ENCODE assay signal across 14 cellular contexts in genomic region chr5:111681791-111682190, GRCh38.
DNase-seq lines count a peak whose midpoint lies in the region; ATAC-seq and TF ChIP-seq lines count a peak whose summit lies in the region.
"Had no signal": no experiment of that assay in that cellular context is flagged by ENCODE, and none has a peak within 500 bp of the region (broad histone marks: within the 10 kb centered on the region; RNA-seq: fewer than 3 reads in every experiment).

No MANE protein-coding gene starts in this region.

- no peaks in the 10 kb centered on the region for H3F3A ChIP-seq in GM23338 (replicated peaks; ENCODE audit: low read depth)

- H3K4me3 ChIP-seq in GM23338 (no peak overlapping the region), astrocyte of the spinal cord (ENCODE audit: low read depth, low read length) (no peak overlapping the region), skin epidermis (no peak overlapping the region)
- H3K4me3 ChIP-seq: cardiac muscle cell, pancreas, Peyer's patch had no signal

- DNase-seq in GM23338 (ENCODE audit: low spot score), result no peak
- peak; percentile 51 for DNase-seq in astrocyte of the spinal cord (ENCODE audit: low read depth, low spot score)
- DNase-seq in left ventricle myocardium superior, result no peak
- no peak for DNase-seq in SKM-1 treated with dmso at 0.1 percent for 144 hours (lab: John Stamatoyannopoulos, UW; ENCODE audit: unreplicated experiment)
- no peak for DNase-seq in cortex of kidney (lab: John Stamatoyannopoulos, UW)
- no peak for DNase-seq in activated T-cell treated with anti-CD3 and anti-CD28 coated beads, Interleukin-2, amount 50 U/mL, for 72 hours
- DNase-seq: activated gamma-delta T cell treated with Interleukin-2 at 50 U/mL for 16 hours; Peyer's patch; stimulated activated CD4-positive, alpha-beta T cell treated with anti-CD3 and anti-CD28 coated beads, Interleukin-2, amount 100 ng/mL, for 24 hours had no signal

- no peaks in the 10 kb centered on the region; the same call in 1 of the 2 replicates for H3K4me1 ChIP-seq in GM23338 (ENCODE audit: insufficient read depth)

- in situ Hi-C loops in astrocyte of the spinal cord (cut with HindIII; ENCODE audit: low sequenced_read_pairs), result no loop called here

- H3K4me2 ChIP-seq in GM23338, result no peak overlapping the region

- intact Hi-C loops in left ventricle myocardium superior (cut with micrococcal nuclease), result no loop called here

- H3K9me2 ChIP-seq in GM23338 (ENCODE audit: insufficient read depth), result peaks cover 5% of the 10 kb centered on the region; the same call in 1 of the 2 replicates

- H3K27ac ChIP-seq in GM23338 (ENCODE audit: low read depth), result no peak overlapping the region
- H3K27ac ChIP-seq in skin epidermis, result peak overlapping the region in 16 of 21 experiments; percentile 11 to 81 (median 67)
- H3K27ac ChIP-seq: cardiac muscle cell had no signal

- H3K36me3 ChIP-seq in GM23338 (ENCODE audit: insufficient read depth), result no peaks in the 10 kb centered on the region
- H3K36me3 ChIP-seq: cardiac muscle cell, pancreas, Peyer's patch had no signal

- no peak overlapping the region for H3K4me3 Mint-ChIP-seq in GM23338
- H3K4me3 Mint-ChIP-seq in activated T-cell treated with anti-CD3 and anti-CD28 coated beads, Interleukin-2, amount 50 U/mL, for 72 hours, result no peak overlapping the region
- H3K4me3 Mint-ChIP-seq: B cell had no signal

- TF ChIP-seq CTCF in GM23338 (conservative IDR thresholded peaks at IDR 0.05; ENCODE audit: low read depth in 2 of 2), result no peak
- TF ChIP-seq CTCF in astrocyte of the spinal cord (IDR thresholded peaks at IDR 0.05; ENCODE audit: low read depth, low read length), result no peak

- H3K9me3 Mint-ChIP-seq in GM23338, result no peaks in the 10 kb centered on the region
- H3K9me3 Mint-ChIP-seq in activated T-cell treated with anti-CD3 and anti-CD28 coated beads, Interleukin-2, amount 50 U/mL, for 72 hours, result no peaks in the 10 kb centered on the region

- no peak overlapping the region for H3K27ac Mint-ChIP-seq in GM23338
- no peak overlapping the region for H3K27ac Mint-ChIP-seq in activated T-cell treated with anti-CD3 and anti-CD28 coated beads, Interleukin-2, amount 50 U/mL, for 72 hours
- H3K27ac Mint-ChIP-seq: B cell had no signal

- no peaks in the 10 kb centered on the region for H3K27me3 ChIP-seq in GM23338 (ENCODE audit: insufficient read depth)
- H3K27me3 ChIP-seq: cardiac muscle cell, pancreas, Peyer's patch had no signal

- no peaks in the 10 kb centered on the region for H3K27me3 Mint-ChIP-seq in GM23338 (ENCODE audit: insufficient read depth, low read depth, poor library complexity)
- no peaks in the 10 kb centered on the region for H3K27me3 Mint-ChIP-seq in activated T-cell treated with anti-CD3 and anti-CD28 coated beads, Interleukin-2, amount 50 U/mL, for 72 hours (ENCODE audit: low read depth)

- H3K79me2 ChIP-seq in GM23338 (replicated peaks; ENCODE audit: insufficient read depth), result no peaks in the 10 kb centered on the region

- peaks cover 14% of the 10 kb centered on the region for H3K4me1 Mint-ChIP-seq in GM23338
- no peaks in the 10 kb centered on the region for H3K4me1 Mint-ChIP-seq in activated T-cell treated with anti-CD3 and anti-CD28 coated beads, Interleukin-2, amount 50 U/mL, for 72 hours (ENCODE audit: low read depth)
- H3K4me1 Mint-ChIP-seq: B cell had no signal

- no peaks in the 10 kb centered on the region for H3K36me3 Mint-ChIP-seq in GM23338 (ENCODE audit: low read depth)
- H3K36me3 Mint-ChIP-seq in activated T-cell treated with anti-CD3 and anti-CD28 coated beads, Interleukin-2, amount 50 U/mL, for 72 hours (ENCODE audit: insufficient read depth in 2 of 2), result no peaks in the 10 kb centered on the region

- peak overlapping the region; percentile 67 for H2AFZ ChIP-seq in GM23338

- ATAC-seq in GM23338 (no peak), left ventricle myocardium superior (peak; percentile 53), HG03097 (IDR thresholded peaks at IDR 0.05; ENCODE audit: low FRiP score, unreplicated experiment) (no peak)
- ATAC-seq in activated T-cell treated with anti-CD3 and anti-CD28 coated beads, Interleukin-2, amount 50 U/mL, for 72 hours (replicated peaks in 1 of 2), result no peak

- no peaks in the 10 kb centered on the region for H4K20me1 ChIP-seq in GM23338 (replicated peaks; ENCODE audit: insufficient read depth)

TF ChIP-seq in GM23338, 12 proteins besides CTCF, POLR2A, EP300 and RAD21 (continues in another document):
- TF ChIP-seq ZNF331 (CRISPR knock-in tag; IDR thresholded peaks at IDR 0.05; ENCODE audit: low read depth), result no peak
- TF ChIP-seq NANOG (IDR thresholded peaks at IDR 0.05; ENCODE audit: borderline replicate concordance), result no peak
- TF ChIP-seq, protein P1, sequence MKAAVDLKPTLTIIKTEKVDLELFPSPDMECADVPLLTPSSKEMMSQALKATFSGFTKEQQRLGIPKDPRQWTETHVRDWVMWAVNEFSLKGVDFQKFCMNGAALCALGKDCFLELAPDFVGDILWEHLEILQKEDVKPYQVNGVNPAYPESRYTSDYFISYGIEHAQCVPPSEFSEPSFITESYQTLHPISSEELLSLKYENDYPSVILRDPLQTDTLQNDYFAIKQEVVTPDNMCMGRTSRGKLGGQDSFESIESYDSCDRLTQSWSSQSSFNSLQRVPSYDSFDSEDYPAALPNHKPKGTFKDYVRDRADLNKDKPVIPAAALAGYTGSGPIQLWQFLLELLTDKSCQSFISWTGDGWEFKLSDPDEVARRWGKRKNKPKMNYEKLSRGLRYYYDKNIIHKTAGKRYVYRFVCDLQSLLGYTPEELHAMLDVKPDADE (IDR thresholded peaks at IDR 0.05), result no peak
- no peak for TF ChIP-seq ZNF114 (CRISPR knock-in tag; IDR thresholded peaks at IDR 0.05)
- TF ChIP-seq STAT1 (IDR thresholded peaks at IDR 0.05; ENCODE audit: unreplicated experiment), result no peak
- TF ChIP-seq, protein P2, sequence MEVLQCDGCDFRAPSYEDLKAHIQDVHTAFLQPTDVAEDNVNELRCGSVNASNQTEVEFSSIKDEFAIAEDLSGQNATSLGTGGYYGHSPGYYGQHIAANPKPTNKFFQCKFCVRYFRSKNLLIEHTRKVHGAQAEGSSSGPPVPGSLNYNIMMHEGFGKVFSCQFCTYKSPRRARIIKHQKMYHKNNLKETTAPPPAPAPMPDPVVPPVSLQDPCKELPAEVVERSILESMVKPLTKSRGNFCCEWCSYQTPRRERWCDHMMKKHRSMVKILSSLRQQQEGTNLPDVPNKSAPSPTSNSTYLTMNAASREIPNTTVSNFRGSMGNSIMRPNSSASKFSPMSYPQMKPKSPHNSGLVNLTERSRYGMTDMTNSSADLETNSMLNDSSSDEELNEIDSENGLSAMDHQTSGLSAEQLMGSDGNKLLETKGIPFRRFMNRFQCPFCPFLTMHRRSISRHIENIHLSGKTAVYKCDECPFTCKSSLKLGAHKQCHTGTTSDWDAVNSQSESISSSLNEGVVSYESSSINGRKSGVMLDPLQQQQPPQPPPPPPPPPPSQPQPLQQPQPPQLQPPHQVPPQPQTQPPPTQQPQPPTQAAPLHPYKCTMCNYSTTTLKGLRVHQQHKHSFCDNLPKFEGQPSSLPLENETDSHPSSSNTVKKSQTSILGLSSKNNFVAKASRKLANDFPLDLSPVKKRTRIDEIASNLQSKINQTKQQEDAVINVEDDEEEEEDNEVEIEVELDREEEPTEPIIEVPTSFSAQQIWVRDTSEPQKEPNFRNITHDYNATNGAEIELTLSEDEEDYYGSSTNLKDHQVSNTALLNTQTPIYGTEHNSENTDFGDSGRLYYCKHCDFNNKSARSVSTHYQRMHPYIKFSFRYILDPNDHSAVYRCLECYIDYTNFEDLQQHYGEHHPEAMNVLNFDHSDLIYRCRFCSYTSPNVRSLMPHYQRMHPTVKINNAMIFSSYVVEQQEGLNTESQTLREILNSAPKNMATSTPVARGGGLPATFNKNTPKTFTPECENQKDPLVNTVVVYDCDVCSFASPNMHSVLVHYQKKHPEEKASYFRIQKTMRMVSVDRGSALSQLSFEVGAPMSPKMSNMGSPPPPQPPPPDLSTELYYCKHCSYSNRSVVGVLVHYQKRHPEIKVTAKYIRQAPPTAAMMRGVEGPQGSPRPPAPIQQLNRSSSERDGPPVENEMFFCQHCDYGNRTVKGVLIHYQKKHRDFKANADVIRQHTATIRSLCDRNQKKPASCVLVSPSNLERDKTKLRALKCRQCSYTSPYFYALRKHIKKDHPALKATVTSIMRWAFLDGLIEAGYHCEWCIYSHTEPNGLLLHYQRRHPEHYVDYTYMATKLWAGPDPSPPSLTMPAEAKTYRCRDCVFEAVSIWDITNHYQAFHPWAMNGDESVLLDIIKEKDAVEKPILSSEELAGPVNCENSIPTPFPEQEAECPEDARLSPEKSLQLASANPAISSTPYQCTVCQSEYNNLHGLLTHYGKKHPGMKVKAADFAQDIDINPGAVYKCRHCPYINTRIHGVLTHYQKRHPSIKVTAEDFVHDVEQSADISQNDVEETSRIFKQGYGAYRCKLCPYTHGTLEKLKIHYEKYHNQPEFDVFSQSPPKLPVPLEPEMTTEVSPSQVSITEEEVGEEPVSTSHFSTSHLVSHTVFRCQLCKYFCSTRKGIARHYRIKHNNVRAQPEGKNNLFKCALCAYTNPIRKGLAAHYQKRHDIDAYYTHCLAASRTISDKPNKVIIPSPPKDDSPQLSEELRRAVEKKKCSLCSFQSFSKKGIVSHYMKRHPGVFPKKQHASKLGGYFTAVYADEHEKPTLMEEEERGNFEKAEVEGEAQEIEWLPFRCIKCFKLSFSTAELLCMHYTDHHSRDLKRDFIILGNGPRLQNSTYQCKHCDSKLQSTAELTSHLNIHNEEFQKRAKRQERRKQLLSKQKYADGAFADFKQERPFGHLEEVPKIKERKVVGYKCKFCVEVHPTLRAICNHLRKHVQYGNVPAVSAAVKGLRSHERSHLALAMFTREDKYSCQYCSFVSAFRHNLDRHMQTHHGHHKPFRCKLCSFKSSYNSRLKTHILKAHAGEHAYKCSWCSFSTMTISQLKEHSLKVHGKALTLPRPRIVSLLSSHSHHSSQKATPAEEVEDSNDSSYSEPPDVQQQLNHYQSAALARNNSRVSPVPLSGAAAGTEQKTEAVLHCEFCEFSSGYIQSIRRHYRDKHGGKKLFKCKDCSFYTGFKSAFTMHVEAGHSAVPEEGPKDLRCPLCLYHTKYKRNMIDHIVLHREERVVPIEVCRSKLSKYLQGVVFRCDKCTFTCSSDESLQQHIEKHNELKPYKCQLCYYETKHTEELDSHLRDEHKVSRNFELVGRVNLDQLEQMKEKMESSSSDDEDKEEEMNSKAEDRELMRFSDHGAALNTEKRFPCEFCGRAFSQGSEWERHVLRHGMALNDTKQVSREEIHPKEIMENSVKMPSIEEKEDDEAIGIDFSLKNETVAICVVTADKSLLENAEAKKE (CRISPR knock-in tag; IDR thresholded peaks at IDR 0.05), result no peak
- TF ChIP-seq CREB1 (CRISPR knock-in tag; IDR thresholded peaks at IDR 0.05; ENCODE audit: low read depth), result no peak
- TF ChIP-seq JUNB (IDR thresholded peaks at IDR 0.05; ENCODE audit: unreplicated experiment), result no peak
- TF ChIP-seq EZH2phosphoT487 (IDR thresholded peaks at IDR 0.05; ENCODE audit: unreplicated experiment), result no peak
- no peak for TF ChIP-seq EZH2 (IDR thresholded peaks at IDR 0.05; ENCODE audit: low read depth, unreplicated experiment)
- TF ChIP-seq POLR2AphosphoS5 (IDR thresholded peaks at IDR 0.05; ENCODE audit: low read depth), result no peak
